ENCODE assay signal across 1 cellular context in the genomic region with DNA sequence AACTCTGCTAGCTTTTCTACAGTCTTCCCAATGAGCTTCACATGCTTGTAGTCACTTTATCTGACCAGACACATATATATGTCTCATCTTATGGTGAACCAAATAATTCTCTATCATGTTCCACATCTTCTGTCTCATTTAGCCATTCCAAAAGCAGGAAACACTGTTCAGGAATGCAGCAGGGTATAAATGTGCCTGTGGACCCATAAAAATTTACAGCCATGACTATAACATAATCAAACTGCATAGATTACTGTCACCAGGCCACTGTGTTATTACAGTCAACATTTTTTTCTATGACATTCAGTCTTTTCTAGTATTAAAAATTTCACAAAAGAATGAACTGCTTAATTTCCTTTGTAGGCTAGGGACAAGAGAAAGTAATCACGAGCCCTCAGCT.
TF ChIP-seq lines count a peak whose summit lies in the region.

No MANE protein-coding gene starts in this region.

TF ChIP-seq in neural cell, 6 proteins besides CTCF, POLR2A, EP300 and RAD21 (continued from another document):
- TF ChIP-seq, protein P1, sequence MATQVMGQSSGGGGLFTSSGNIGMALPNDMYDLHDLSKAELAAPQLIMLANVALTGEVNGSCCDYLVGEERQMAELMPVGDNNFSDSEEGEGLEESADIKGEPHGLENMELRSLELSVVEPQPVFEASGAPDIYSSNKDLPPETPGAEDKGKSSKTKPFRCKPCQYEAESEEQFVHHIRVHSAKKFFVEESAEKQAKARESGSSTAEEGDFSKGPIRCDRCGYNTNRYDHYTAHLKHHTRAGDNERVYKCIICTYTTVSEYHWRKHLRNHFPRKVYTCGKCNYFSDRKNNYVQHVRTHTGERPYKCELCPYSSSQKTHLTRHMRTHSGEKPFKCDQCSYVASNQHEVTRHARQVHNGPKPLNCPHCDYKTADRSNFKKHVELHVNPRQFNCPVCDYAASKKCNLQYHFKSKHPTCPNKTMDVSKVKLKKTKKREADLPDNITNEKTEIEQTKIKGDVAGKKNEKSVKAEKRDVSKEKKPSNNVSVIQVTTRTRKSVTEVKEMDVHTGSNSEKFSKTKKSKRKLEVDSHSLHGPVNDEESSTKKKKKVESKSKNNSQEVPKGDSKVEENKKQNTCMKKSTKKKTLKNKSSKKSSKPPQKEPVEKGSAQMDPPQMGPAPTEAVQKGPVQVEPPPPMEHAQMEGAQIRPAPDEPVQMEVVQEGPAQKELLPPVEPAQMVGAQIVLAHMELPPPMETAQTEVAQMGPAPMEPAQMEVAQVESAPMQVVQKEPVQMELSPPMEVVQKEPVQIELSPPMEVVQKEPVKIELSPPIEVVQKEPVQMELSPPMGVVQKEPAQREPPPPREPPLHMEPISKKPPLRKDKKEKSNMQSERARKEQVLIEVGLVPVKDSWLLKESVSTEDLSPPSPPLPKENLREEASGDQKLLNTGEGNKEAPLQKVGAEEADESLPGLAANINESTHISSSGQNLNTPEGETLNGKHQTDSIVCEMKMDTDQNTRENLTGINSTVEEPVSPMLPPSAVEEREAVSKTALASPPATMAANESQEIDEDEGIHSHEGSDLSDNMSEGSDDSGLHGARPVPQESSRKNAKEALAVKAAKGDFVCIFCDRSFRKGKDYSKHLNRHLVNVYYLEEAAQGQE (IDR thresholded peaks at IDR 0.05; ENCODE audit: borderline replicate concordance) = no peak
- TF ChIP-seq SMC3 (conservative IDR thresholded peaks at IDR 0.05; ENCODE audit: poor library complexity) = no peak
